Comparison of ENCODE assay signal across 17 cellular contexts in the genomic region with DNA sequence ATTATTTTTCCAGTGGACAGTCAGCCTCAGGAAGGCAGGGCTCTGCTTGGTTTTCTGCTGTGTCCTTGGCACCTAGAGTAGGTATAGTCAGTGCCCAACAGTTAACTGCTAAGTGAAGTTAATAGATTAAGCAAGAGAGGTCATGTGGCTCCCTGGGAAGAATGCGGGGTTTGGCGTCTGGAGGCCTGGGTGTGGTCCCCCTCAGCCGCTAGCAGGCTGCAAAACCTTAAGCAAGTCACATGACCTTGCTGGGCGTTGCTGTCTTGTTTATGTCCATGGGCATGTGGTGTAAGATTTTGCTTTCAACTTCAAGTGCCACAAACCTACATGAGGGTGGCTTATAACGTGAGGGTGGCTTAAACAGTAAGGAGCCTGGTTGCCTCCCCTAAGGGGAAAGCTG.
DNase-seq lines count a peak whose midpoint lies in the region; ATAC-seq and TF ChIP-seq lines count a peak whose summit lies in the region.
"Had no signal": no experiment of that assay in that cellular context is flagged by ENCODE, and none has a peak within 500 bp of the region (broad histone marks: within the 10 kb centered on the region; RNA-seq: fewer than 3 reads in every experiment).

No MANE protein-coding gene starts in this region.

- peak overlapping the region; percentile 28 to 55 for H3K27ac ChIP-seq in ovary
- H3K27ac ChIP-seq: parathyroid adenoma had no signal

- H3K4me1 Mint-ChIP-seq in central memory CD8-positive, alpha-beta T cell, result peaks cover 29% of the 10 kb centered on the region
- H3K4me1 Mint-ChIP-seq: activated CD4-positive, alpha-beta T cell treated with anti-CD3 and anti-CD28 coated beads, Interleukin-2, amount 10 ng/mL, durations not matched to agents 24 days and 14 days; activated naive CD8-positive, alpha-beta T cell treated with anti-CD3 and anti-CD28 coated beads, Interleukin-2, amount 10 ng/mL, durations not matched to agents 7 days and 5 days had no signal

- H3K36me3 Mint-ChIP-seq in central memory CD8-positive, alpha-beta T cell (ENCODE audit: insufficient read depth), result no peaks in the 10 kb centered on the region
- H3K36me3 Mint-ChIP-seq: activated naive CD8-positive, alpha-beta T cell treated with anti-CD3 and anti-CD28 coated beads, Interleukin-2, amount 10 ng/mL, durations not matched to agents 7 days and 5 days had no signal

- no peaks in the 10 kb centered on the region for H3K9me3 ChIP-seq in ovary

- intact Hi-C loops in ovary (cut with DNase I), result no loop called here

- no peak for TF ChIP-seq CTCF in ovary (IDR thresholded peaks at IDR 0.05)

- H3K27me3 Mint-ChIP-seq in central memory CD8-positive, alpha-beta T cell, result no peaks in the 10 kb centered on the region
- H3K27me3 Mint-ChIP-seq: activated CD4-positive, alpha-beta T cell treated with anti-CD3 and anti-CD28 coated beads, Interleukin-2, amount 10 ng/mL, durations not matched to agents 24 days and 14 days; activated naive CD8-positive, alpha-beta T cell treated with anti-CD3 and anti-CD28 coated beads, Interleukin-2, amount 10 ng/mL, durations not matched to agents 7 days and 5 days had no signal

- no peaks in the 10 kb centered on the region for H3K9me3 Mint-ChIP-seq in central memory CD8-positive, alpha-beta T cell
- H3K9me3 Mint-ChIP-seq: activated CD4-positive, alpha-beta T cell treated with anti-CD3 and anti-CD28 coated beads, Interleukin-2, amount 10 ng/mL, durations not matched to agents 24 days and 14 days; activated naive CD8-positive, alpha-beta T cell treated with anti-CD3 and anti-CD28 coated beads, Interleukin-2, amount 10 ng/mL, durations not matched to agents 7 days and 5 days had no signal

- no peak for TF ChIP-seq POLR2A in ovary (IDR thresholded peaks at IDR 0.05)

- no peaks in the 10 kb centered on the region for H3K36me3 ChIP-seq in ovary

- H3K4me1 ChIP-seq in ovary (ENCODE audit: insufficient read depth), result peaks cover 7% of the 10 kb centered on the region
- H3K4me1 ChIP-seq: parathyroid adenoma had no signal

- H3K27ac Mint-ChIP-seq in central memory CD8-positive, alpha-beta T cell (ENCODE audit: low read depth), result peak overlapping the region; percentile 61
- H3K27ac Mint-ChIP-seq: activated CD4-positive, alpha-beta T cell treated with anti-CD3 and anti-CD28 coated beads, Interleukin-2, amount 10 ng/mL, durations not matched to agents 24 days and 14 days; activated naive CD8-positive, alpha-beta T cell treated with anti-CD3 and anti-CD28 coated beads, Interleukin-2, amount 10 ng/mL, durations not matched to agents 7 days and 5 days had no signal

- 74 to 85% (median 82%) methylated on average over 5 of the region's 5 CpGs for WGBS in ovary, 3 donors

- H3K4me3 ChIP-seq in ovary, result no peak overlapping the region

- DNase-seq in EH (ENCODE audit: low read depth) (peak; percentile 30), LoVo (ENCODE audit: low spot score) (peak; percentile 80), ovary (no peak)
- no peak for DNase-seq in central memory CD8-positive, alpha-beta T cell (ENCODE audit: low spot score in 2 of 2)
- no peak for DNase-seq in activated effector memory CD4-positive, alpha-beta T cell treated with anti-CD3 and anti-CD28 coated beads, Interleukin-2, amount 50 U/mL, for 16 hours
- DNase-seq: activated CD4-positive, alpha-beta T cell treated with anti-CD3 and anti-CD28 coated beads, Interleukin-2, amount 10 ng/mL, durations not matched to agents 24 days and 14 days; activated naive CD8-positive, alpha-beta T cell treated with anti-CD3 and anti-CD28 coated beads, Interleukin-2, amount 10 ng/mL, durations not matched to agents 7 days and 5 days; dermis blood vessel endothelial cell; DMS53; mammary epithelial cell; NCI-H1105 treated with DMSO at 0.1 percent for 48 hours; NCI-H526 treated with DMSO at 0.1 percent for 48 hours; stimulated activated naive CD4-positive, alpha-beta T cell treated with Interleukin-2 at 50 U/mL for 16 hours had no signal

- no peak for ATAC-seq in central memory CD8-positive, alpha-beta T cell (replicated peaks; ENCODE audit: extremely low read depth, poor library complexity, severe bottlenecking)
- ATAC-seq in HG02852 (IDR thresholded peaks at IDR 0.05; ENCODE audit: unreplicated experiment) (no peak), GM21786 (IDR thresholded peaks at IDR 0.05; ENCODE audit: unreplicated experiment) (no peak)
- ATAC-seq: SK-N-SH treated with all-trans-retinoic acid at 6 μM for 48 hours had no signal

- no peak overlapping the region for H3K4me3 Mint-ChIP-seq in central memory CD8-positive, alpha-beta T cell
- H3K4me3 Mint-ChIP-seq: activated CD4-positive, alpha-beta T cell treated with anti-CD3 and anti-CD28 coated beads, Interleukin-2, amount 10 ng/mL, durations not matched to agents 24 days and 14 days; activated naive CD8-positive, alpha-beta T cell treated with anti-CD3 and anti-CD28 coated beads, Interleukin-2, amount 10 ng/mL, durations not matched to agents 7 days and 5 days had no signal

- H3K27me3 ChIP-seq in ovary, result no peaks in the 10 kb centered on the region

- TF ChIP-seq EP300 in ovary (IDR thresholded peaks at IDR 0.05), result no peak

Comparison
In these comparisons a context has a peak if more than half of its experiments do, and no peak if none do; other contexts are left out.
1. DNase-seq: peak in EH (single experiment) and LoVo (single experiment); none in central memory CD8-positive, alpha-beta T cell (0 of 2), ovary (0 of 5) and activated effector memory CD4-positive, alpha-beta T cell treated with anti-CD3 and anti-CD28 coated beads, Interleukin-2, amount 50 U/mL, for 16 hours (single experiment).